In the genomic region with DNA sequence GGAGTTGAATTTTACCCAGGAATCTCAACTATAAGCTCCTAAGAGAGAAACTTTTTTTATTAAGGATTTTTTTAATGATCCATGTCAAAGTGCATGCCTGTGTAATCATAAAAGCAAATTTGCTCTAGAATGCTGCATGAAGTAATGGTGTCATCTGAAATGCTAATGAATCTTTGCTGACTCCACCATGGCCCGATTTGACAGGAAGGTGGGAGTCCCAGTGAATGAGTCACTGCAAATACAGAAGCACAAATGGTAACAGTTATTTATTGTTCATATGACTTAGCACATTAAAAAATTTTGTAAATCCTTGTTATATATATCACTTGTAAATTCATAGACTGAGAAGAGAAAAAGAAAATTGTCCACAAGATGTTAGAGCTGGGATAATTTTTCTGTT, we compare ENCODE assay signal across 30 cellular contexts.
DNase-seq lines count a peak whose midpoint lies in the region; TF ChIP-seq lines count a peak whose summit lies in the region.
"Had no signal": no experiment of that assay in that cellular context is flagged by ENCODE, and none has a peak within 500 bp of the region (broad histone marks: within the 10 kb centered on the region; RNA-seq: fewer than 3 reads in every experiment).

No MANE protein-coding gene starts in this region.

- no peak for TF ChIP-seq CTCF in LNCaP clone FGC (IDR thresholded peaks at IDR 0.05; ENCODE audit: control insufficient read depth, extremely low read depth, insufficient read depth)
- TF ChIP-seq CTCF in choroid plexus epithelial cell (conservative IDR thresholded peaks at IDR 0.05; ENCODE audit: low read depth, low read length), result no peak
- no peak for TF ChIP-seq CTCF in chondrocyte (IDR thresholded peaks at IDR 0.05)

- no peaks in the 10 kb centered on the region for H3K36me3 Mint-ChIP-seq in chondrocyte (ENCODE audit: low read depth)
- H3K36me3 Mint-ChIP-seq: activated naive CD4-positive, alpha-beta T cell treated with anti-CD3 and anti-CD28 coated beads, Interleukin-2, amount 50 U/mL, for 72 hours; T-cell had no signal

- no peaks in the 10 kb centered on the region for H3K27me3 Mint-ChIP-seq in chondrocyte (ENCODE audit: low read depth)
- H3K27me3 Mint-ChIP-seq: effector memory CD8-positive, alpha-beta T cell; stimulated activated naive CD8-positive, alpha-beta T cell treated with anti-CD3 and anti-CD28 coated beads, Interleukin-15, amount 100 ng/mL, for 72 hours; T-cell had no signal

- no peak overlapping the region for H3K4me3 Mint-ChIP-seq in chondrocyte (ENCODE audit: unreplicated experiment)
- H3K4me3 Mint-ChIP-seq: activated CD8-positive, alpha-beta T cell treated with anti-CD3 and anti-CD28 coated beads, Interleukin-2, amount 10 ng/mL, durations not matched to agents 7 days and 5 days; effector memory CD8-positive, alpha-beta T cell; nephron; stimulated activated naive CD8-positive, alpha-beta T cell treated with anti-CD3 and anti-CD28 coated beads, Interleukin-15, amount 100 ng/mL, for 72 hours; T-cell had no signal

- H3K9me3 Mint-ChIP-seq in chondrocyte (ENCODE audit: low read depth), result peaks cover 5% of the 10 kb centered on the region

- H3K4me1 Mint-ChIP-seq in chondrocyte (ENCODE audit: low read depth), result no peaks in the 10 kb centered on the region
- H3K4me1 Mint-ChIP-seq: stimulated activated naive CD8-positive, alpha-beta T cell treated with anti-CD3 and anti-CD28 coated beads, Interleukin-15, amount 100 ng/mL, for 72 hours; T-cell had no signal

- H3K27ac Mint-ChIP-seq in chondrocyte (ENCODE audit: unreplicated experiment), result no peak overlapping the region
- H3K27ac Mint-ChIP-seq: activated CD8-positive, alpha-beta T cell treated with anti-CD3 and anti-CD28 coated beads, Interleukin-2, amount 10 ng/mL, durations not matched to agents 7 days and 5 days; activated naive CD4-positive, alpha-beta T cell treated with anti-CD3 and anti-CD28 coated beads, Interleukin-2, amount 50 U/mL, for 72 hours; activated T-helper 2 cell treated with anti-CD3 and anti-CD28 coated beads, Interferon-gamma antibody, Interleukin-2, Interleukin-4, amounts not matched to agents 10 μg/mL and 5 μg/mL and 100 μg/mL, durations not matched to agents 14 hours and 24 hours and 36 hours; effector memory CD8-positive, alpha-beta T cell; stimulated activated naive CD8-positive, alpha-beta T cell treated with anti-CD3 and anti-CD28 coated beads, Interleukin-15, amount 100 ng/mL, for 72 hours; T-cell had no signal

- H3K4me3 ChIP-seq in LNCaP clone FGC (ENCODE audit: low read depth, low read length), result no peak overlapping the region
- no peak overlapping the region for H3K4me3 ChIP-seq in choroid plexus epithelial cell (ENCODE audit: low read depth, low read length)
- H3K4me3 ChIP-seq: BLaER1 treated with 17β-estradiol and CSF1 and Interleukin-3, amounts not matched to agents 10 nM and 100 nM; breast epithelium; coronary artery; mucosa of descending colon; SJCRH30; thoracic aorta had no signal

- DNase-seq in Ammon's horn (ENCODE audit: low spot score) (peak; percentile 45), LNCaP clone FGC (ENCODE audit: low read depth) (peak; percentile 76), choroid plexus epithelial cell (ENCODE audit: low read depth) (peak; percentile 2), occipital lobe (lab: John Stamatoyannopoulos, UW) (peak; percentile 3), chondrocyte (ENCODE audit: low spot score) (no peak), cortex of kidney (lab: John Stamatoyannopoulos, UW) (no peak)
- no peak for DNase-seq in activated CD8-positive, alpha-beta memory T cell treated with anti-CD3 and anti-CD28 coated beads, Interleukin-2, amount 50 U/mL, for 4 hours
- DNase-seq: activated CD4-positive, alpha-beta T cell treated with anti-CD3 and anti-CD28 coated beads for 4 hours; activated CD8-positive, alpha-beta T cell treated with anti-CD3 and anti-CD28 coated beads, Interleukin-2, amount 10 ng/mL, durations not matched to agents 7 days and 5 days; effector memory CD8-positive, alpha-beta T cell; erythroblast; glutamatergic neuron; Karpas-422; kidney; mucosa of descending colon; NCI-H1048; NCI-H1694; RPMI8226; SJCRH30; stimulated activated CD4-positive, alpha-beta T cell treated with anti-CD3 and anti-CD28 coated beads, Interleukin-2, amount 100 ng/mL, for 24 hours; stimulated activated naive CD8-positive, alpha-beta T cell treated with anti-CD3 and anti-CD28 coated beads, Interleukin-15, amount 100 ng/mL, for 72 hours; T-cell; WERI-Rb-1 had no signal

Comparison
In these comparisons a context has a peak if more than half of its experiments do, and no peak if none do; other contexts are left out.
1. DNase-seq: peak in Ammon's horn (single experiment), LNCaP clone FGC (single experiment), choroid plexus epithelial cell (single experiment) and occipital lobe (single experiment); none in activated CD8-positive, alpha-beta memory T cell treated with anti-CD3 and anti-CD28 coated beads, Interleukin-2, amount 50 U/mL, for 4 hours (single experiment), chondrocyte (single experiment) and cortex of kidney (single experiment).